1 cellular context compared by ENCODE assay signal in the genomic region with DNA sequence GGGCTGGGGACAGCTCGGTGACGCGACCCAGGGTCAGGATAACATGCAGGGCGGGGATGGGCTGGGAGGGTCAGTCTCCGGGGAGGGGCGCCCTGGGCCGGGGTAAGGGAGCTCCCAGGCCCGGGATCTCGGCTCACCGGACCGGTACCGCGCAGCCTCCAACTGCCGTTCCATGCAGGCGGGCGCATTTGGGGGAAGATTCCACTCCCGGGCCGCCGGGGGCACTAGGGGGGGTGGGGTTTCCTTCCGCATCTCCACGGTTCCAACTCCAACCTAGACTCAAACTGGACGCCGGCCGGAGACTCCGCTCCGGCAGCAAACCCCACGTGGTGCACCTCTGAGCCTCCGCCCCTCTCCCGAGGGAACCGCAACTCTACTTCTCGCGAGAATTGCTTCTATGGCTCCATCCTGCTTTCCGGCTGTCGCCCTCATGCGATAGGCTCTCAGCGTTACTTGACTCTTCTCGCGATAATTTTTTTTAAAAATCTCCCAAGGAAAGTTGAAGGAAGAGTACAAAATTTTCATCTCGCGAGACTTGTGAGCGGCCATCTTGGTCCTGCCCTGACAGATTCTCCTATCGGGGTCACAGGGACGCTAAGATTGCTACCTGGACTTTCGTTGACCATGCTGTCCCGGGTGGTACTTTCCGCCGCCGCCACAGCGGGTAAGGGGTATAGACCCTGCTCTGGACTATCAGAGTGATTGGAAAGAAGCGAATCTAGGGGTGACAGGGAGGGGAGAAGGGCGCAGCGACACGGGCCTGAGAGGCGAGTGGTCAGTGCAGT.
TF ChIP-seq lines count a peak whose summit lies in the region.

A gene with protein sequence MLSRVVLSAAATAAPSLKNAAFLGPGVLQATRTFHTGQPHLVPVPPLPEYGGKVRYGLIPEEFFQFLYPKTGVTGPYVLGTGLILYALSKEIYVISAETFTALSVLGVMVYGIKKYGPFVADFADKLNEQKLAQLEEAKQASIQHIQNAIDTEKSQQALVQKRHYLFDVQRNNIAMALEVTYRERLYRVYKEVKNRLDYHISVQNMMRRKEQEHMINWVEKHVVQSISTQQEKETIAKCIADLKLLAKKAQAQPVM (plus strand): TSS at position 547 of the 785 bp plus-strand sequence. CDS start 78 bp downstream, at position 625.
A gene (minus strand): TSS at position 339 of the 785 bp plus-strand sequence. CDS start 87 bp downstream, at position 252.

TF ChIP-seq in HepG2, 621 proteins besides CTCF, POLR2A, EP300 and RAD21 (continued from another document and continues in another):
- TF ChIP-seq, protein P1, sequence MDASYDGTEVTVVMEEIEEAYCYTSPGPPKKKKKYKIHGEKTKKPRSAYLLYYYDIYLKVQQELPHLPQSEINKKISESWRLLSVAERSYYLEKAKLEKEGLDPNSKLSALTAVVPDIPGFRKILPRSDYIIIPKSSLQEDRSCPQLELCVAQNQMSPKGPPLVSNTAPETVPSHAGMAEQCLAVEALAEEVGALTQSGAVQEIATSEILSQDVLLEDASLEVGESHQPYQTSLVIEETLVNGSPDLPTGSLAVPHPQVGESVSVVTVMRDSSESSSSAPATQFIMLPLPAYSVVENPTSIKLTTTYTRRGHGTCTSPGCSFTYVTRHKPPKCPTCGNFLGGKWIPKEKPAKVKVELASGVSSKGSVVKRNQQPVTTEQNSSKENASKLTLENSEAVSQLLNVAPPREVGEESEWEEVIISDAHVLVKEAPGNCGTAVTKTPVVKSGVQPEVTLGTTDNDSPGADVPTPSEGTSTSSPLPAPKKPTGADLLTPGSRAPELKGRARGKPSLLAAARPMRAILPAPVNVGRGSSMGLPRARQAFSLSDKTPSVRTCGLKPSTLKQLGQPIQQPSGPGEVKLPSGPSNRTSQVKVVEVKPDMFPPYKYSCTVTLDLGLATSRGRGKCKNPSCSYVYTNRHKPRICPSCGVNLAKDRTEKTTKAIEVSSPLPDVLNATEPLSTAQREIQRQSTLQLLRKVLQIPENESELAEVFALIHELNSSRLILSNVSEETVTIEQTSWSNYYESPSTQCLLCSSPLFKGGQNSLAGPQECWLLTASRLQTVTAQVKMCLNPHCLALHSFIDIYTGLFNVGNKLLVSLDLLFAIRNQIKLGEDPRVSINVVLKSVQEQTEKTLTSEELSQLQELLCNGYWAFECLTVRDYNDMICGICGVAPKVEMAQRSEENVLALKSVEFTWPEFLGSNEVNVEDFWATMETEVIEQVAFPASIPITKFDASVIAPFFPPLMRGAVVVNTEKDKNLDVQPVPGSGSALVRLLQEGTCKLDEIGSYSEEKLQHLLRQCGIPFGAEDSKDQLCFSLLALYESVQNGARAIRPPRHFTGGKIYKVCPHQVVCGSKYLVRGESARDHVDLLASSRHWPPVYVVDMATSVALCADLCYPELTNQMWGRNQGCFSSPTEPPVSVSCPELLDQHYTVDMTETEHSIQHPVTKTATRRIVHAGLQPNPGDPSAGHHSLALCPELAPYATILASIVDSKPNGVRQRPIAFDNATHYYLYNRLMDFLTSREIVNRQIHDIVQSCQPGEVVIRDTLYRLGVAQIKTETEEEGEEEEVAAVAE (CRISPR knock-in tag; IDR thresholded peaks at IDR 0.05; ENCODE audit: borderline replicate concordance): peak; percentile 44; the same call in 1 of the 2 replicates
- TF ChIP-seq, protein P2, sequence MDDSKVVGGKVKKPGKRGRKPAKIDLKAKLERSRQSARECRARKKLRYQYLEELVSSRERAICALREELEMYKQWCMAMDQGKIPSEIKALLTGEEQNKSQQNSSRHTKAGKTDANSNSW (CRISPR knock-in tag; IDR thresholded peaks at IDR 0.05; ENCODE audit: borderline replicate concordance): 0 out of 2 replicates have a peak, but pooled peaks have one; percentile 26
- TF ChIP-seq YEATS4 (CRISPR knock-in tag; IDR thresholded peaks at IDR 0.05; ENCODE audit: borderline replicate concordance) (peak; percentile 93), RXRA (CRISPR knock-in tag; IDR thresholded peaks at IDR 0.05) (0 out of 2 replicates have a peak, but pooled peaks have one; percentile 41), KLF11 (CRISPR knock-in tag; IDR thresholded peaks at IDR 0.05) (0 out of 2 replicates have a peak, but pooled peaks have one; percentile 24), STAT5B (CRISPR knock-in tag; IDR thresholded peaks at IDR 0.05) (no peak), ZNF441 (CRISPR knock-in tag; IDR thresholded peaks at IDR 0.05; ENCODE audit: borderline replicate concordance) (no peak), ZNF235 (CRISPR knock-in tag; IDR thresholded peaks at IDR 0.05; ENCODE audit: borderline replicate concordance) (no peak), ATF1 (CRISPR knock-in tag; IDR thresholded peaks at IDR 0.05) (no peak), ZNF558 (CRISPR knock-in tag; IDR thresholded peaks at IDR 0.05; ENCODE audit: borderline replicate concordance) (0 out of 2 replicates have a peak, but pooled peaks have one; percentile 6), CREB1 (IDR thresholded peaks at IDR 0.05) (no peak), CREB1 (CRISPR knock-in tag; IDR thresholded peaks at IDR 0.05) (no peak), ZNF468 (CRISPR knock-in tag; IDR thresholded peaks at IDR 0.05) (no peak), MTF2 (CRISPR knock-in tag; IDR thresholded peaks at IDR 0.05; ENCODE audit: borderline replicate concordance) (no peak), RBM22 (optimal IDR thresholded peaks at IDR 0.05; ENCODE audit: low read length) (no peak), CBX2 (IDR thresholded peaks at IDR 0.05; ENCODE audit: low read depth, low read length) (no peak), CBX2 (CRISPR knock-in tag; IDR thresholded peaks at IDR 0.05; ENCODE audit: low read depth) (no peak), ZBTB3 (CRISPR knock-in tag; IDR thresholded peaks at IDR 0.05; ENCODE audit: borderline replicate concordance, low read depth) (no peak), IKZF4 (CRISPR knock-in tag; IDR thresholded peaks at IDR 0.05; ENCODE audit: borderline replicate concordance, low read depth, not compliant biosample characterization) (no peak), REPIN1 (CRISPR knock-in tag; IDR thresholded peaks at IDR 0.05; ENCODE audit: borderline replicate concordance, low read depth) (peak; percentile 56; the same call in 1 of the 2 replicates), ZNF383 (CRISPR knock-in tag; IDR thresholded peaks at IDR 0.05; ENCODE audit: borderline replicate concordance) (no peak), NAIF1 (CRISPR knock-in tag; IDR thresholded peaks at IDR 0.05; ENCODE audit: borderline replicate concordance) (no peak), CREM (IDR thresholded peaks at IDR 0.05) (peak; percentile 70), CREM (CRISPR knock-in tag; IDR thresholded peaks at IDR 0.05) (no peak), ZNF564 (CRISPR knock-in tag; IDR thresholded peaks at IDR 0.05) (no peak), TCF7 (IDR thresholded peaks at IDR 0.05; ENCODE audit: low read depth) (no peak), DR1 (CRISPR knock-in tag; IDR thresholded peaks at IDR 0.05) (peak; percentile 59; the same call in 1 of the 2 replicates), ZNF496 (CRISPR knock-in tag; IDR thresholded peaks at IDR 0.05; ENCODE audit: insufficient replicate concordance) (no peak), KDM5B (CRISPR knock-in tag; IDR thresholded peaks at IDR 0.05; ENCODE audit: borderline replicate concordance) (0 out of 2 replicates have a peak, but pooled peaks have one; percentile 58)
- TF ChIP-seq, protein P3, sequence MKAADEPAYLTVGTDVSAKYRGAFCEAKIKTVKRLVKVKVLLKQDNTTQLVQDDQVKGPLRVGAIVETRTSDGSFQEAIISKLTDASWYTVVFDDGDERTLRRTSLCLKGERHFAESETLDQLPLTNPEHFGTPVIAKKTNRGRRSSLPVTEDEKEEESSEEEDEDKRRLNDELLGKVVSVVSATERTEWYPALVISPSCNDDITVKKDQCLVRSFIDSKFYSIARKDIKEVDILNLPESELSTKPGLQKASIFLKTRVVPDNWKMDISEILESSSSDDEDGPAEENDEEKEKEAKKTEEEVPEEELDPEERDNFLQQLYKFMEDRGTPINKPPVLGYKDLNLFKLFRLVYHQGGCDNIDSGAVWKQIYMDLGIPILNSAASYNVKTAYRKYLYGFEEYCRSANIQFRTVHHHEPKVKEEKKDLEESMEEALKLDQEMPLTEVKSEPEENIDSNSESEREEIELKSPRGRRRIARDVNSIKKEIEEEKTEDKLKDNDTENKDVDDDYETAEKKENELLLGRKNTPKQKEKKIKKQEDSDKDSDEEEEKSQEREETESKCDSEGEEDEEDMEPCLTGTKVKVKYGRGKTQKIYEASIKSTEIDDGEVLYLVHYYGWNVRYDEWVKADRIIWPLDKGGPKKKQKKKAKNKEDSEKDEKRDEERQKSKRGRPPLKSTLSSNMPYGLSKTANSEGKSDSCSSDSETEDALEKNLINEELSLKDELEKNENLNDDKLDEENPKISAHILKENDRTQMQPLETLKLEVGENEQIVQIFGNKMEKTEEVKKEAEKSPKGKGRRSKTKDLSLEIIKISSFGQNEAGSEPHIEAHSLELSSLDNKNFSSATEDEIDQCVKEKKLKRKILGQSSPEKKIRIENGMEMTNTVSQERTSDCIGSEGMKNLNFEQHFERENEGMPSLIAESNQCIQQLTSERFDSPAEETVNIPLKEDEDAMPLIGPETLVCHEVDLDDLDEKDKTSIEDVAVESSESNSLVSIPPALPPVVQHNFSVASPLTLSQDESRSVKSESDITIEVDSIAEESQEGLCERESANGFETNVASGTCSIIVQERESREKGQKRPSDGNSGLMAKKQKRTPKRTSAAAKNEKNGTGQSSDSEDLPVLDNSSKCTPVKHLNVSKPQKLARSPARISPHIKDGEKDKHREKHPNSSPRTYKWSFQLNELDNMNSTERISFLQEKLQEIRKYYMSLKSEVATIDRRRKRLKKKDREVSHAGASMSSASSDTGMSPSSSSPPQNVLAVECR (CRISPR knock-in tag; IDR thresholded peaks at IDR 0.05; ENCODE audit: borderline replicate concordance): peak; percentile 92
- TF ChIP-seq, protein P4, sequence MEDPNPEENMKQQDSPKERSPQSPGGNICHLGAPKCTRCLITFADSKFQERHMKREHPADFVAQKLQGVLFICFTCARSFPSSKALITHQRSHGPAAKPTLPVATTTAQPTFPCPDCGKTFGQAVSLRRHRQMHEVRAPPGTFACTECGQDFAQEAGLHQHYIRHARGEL (CRISPR knock-in tag; IDR thresholded peaks at IDR 0.05): no peak
- TF ChIP-seq, protein P5, sequence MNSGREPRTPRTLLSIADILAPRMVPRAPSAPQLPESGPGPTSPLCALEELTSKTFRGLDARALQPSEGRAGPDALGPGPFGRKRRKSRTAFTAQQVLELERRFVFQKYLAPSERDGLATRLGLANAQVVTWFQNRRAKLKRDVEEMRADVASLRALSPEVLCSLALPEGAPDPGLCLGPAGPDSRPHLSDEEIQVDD (CRISPR knock-in tag; IDR thresholded peaks at IDR 0.05; ENCODE audit: borderline replicate concordance): no peak
- TF ChIP-seq, protein P6, sequence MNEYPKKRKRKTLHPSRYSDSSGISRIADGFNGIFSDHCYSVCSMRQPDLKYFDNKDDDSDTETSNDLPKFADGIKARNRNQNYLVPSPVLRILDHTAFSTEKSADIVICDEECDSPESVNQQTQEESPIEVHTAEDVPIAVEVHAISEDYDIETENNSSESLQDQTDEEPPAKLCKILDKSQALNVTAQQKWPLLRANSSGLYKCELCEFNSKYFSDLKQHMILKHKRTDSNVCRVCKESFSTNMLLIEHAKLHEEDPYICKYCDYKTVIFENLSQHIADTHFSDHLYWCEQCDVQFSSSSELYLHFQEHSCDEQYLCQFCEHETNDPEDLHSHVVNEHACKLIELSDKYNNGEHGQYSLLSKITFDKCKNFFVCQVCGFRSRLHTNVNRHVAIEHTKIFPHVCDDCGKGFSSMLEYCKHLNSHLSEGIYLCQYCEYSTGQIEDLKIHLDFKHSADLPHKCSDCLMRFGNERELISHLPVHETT (CRISPR knock-in tag; conservative IDR thresholded peaks at IDR 0.05): no peak
- TF ChIP-seq, protein P7, sequence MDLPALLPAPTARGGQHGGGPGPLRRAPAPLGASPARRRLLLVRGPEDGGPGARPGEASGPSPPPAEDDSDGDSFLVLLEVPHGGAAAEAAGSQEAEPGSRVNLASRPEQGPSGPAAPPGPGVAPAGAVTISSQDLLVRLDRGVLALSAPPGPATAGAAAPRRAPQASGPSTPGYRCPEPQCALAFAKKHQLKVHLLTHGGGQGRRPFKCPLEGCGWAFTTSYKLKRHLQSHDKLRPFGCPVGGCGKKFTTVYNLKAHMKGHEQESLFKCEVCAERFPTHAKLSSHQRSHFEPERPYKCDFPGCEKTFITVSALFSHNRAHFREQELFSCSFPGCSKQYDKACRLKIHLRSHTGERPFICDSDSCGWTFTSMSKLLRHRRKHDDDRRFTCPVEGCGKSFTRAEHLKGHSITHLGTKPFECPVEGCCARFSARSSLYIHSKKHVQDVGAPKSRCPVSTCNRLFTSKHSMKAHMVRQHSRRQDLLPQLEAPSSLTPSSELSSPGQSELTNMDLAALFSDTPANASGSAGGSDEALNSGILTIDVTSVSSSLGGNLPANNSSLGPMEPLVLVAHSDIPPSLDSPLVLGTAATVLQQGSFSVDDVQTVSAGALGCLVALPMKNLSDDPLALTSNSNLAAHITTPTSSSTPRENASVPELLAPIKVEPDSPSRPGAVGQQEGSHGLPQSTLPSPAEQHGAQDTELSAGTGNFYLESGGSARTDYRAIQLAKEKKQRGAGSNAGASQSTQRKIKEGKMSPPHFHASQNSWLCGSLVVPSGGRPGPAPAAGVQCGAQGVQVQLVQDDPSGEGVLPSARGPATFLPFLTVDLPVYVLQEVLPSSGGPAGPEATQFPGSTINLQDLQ (CRISPR knock-in tag; IDR thresholded peaks at IDR 0.05): no peak
- TF ChIP-seq, protein P8, sequence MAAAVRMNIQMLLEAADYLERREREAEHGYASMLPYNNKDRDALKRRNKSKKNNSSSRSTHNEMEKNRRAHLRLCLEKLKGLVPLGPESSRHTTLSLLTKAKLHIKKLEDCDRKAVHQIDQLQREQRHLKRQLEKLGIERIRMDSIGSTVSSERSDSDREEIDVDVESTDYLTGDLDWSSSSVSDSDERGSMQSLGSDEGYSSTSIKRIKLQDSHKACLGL (CRISPR knock-in tag; IDR thresholded peaks at IDR 0.05): peak; percentile 74; the same call in 1 of the 2 replicates
- TF ChIP-seq, protein P9, sequence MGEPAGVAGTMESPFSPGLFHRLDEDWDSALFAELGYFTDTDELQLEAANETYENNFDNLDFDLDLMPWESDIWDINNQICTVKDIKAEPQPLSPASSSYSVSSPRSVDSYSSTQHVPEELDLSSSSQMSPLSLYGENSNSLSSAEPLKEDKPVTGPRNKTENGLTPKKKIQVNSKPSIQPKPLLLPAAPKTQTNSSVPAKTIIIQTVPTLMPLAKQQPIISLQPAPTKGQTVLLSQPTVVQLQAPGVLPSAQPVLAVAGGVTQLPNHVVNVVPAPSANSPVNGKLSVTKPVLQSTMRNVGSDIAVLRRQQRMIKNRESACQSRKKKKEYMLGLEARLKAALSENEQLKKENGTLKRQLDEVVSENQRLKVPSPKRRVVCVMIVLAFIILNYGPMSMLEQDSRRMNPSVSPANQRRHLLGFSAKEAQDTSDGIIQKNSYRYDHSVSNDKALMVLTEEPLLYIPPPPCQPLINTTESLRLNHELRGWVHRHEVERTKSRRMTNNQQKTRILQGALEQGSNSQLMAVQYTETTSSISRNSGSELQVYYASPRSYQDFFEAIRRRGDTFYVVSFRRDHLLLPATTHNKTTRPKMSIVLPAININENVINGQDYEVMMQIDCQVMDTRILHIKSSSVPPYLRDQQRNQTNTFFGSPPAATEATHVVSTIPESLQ (CRISPR knock-in tag; conservative IDR thresholded peaks at IDR 0.05): no peak
- TF ChIP-seq, protein P10, sequence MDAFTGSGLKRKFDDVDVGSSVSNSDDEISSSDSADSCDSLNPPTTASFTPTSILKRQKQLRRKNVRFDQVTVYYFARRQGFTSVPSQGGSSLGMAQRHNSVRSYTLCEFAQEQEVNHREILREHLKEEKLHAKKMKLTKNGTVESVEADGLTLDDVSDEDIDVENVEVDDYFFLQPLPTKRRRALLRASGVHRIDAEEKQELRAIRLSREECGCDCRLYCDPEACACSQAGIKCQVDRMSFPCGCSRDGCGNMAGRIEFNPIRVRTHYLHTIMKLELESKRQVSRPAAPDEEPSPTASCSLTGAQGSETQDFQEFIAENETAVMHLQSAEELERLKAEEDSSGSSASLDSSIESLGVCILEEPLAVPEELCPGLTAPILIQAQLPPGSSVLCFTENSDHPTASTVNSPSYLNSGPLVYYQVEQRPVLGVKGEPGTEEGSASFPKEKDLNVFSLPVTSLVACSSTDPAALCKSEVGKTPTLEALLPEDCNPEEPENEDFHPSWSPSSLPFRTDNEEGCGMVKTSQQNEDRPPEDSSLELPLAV (CRISPR knock-in tag; conservative IDR thresholded peaks at IDR 0.05; ENCODE audit: low read depth): no peak
